In genomic region chr11:58928082-58928574, GRCh38 we compare ENCODE assay signal across 12 cellular contexts. TPM values are rescaled to one million over a fixed set of nuclear protein-coding genes. Genes with fewer than 3 reads are reported as not detected.
DNase-seq lines count a peak whose midpoint lies in the region; FAIRE-seq and TF ChIP-seq lines count a peak whose summit lies in the region.
"Had no signal": no experiment of that assay in that cellular context is flagged by ENCODE, and none has a peak within 500 bp of the region (broad histone marks: within the 10 kb centered on the region; RNA-seq: fewer than 3 reads in every experiment).

No MANE protein-coding gene starts in this region.

- H3K27ac ChIP-seq in kidney (ENCODE audit: low read depth in 2 of 2, low read length in 2 of 2) (peak overlapping the region; percentile 80 to 87), small intestine (ENCODE audit: low read depth in 1 of 2, low read length in 1 of 2) (peak overlapping the region in 1 of 2 donors; percentile 27)
- H3K27ac ChIP-seq: A549 had no signal

- TF ChIP-seq CTCF in kidney (IDR thresholded peaks at IDR 0.05; ENCODE audit: borderline replicate concordance, extremely low read depth, insufficient read depth) = no peak

- no peaks in the 10 kb centered on the region for H3K9me3 Mint-ChIP-seq in T-helper 2 cell treated with Interferon-gamma antibody and Interleukin-4, amounts not matched to agents 5 μg/mL and 100 μg/mL, for 36 hours

- H3K36me3 ChIP-seq in adipocyte (ENCODE audit: control insufficient read depth, insufficient read depth, low read length, severe bottlenecking) (no peaks in the 10 kb centered on the region), kidney (ENCODE audit: control insufficient read depth in 1 of 2, insufficient read depth in 2 of 2, low read length in 2 of 2) (no peaks in the 10 kb centered on the region), small intestine (ENCODE audit: control insufficient read depth in 2 of 2, insufficient read depth in 2 of 2, low read length in 2 of 2) (no peaks in the 10 kb centered on the region)
- H3K36me3 ChIP-seq: HAP-1 had no signal

- H3K27me3 Mint-ChIP-seq in T-helper 2 cell treated with Interferon-gamma antibody and Interleukin-4, amounts not matched to agents 5 μg/mL and 100 μg/mL, for 36 hours (ENCODE audit: low read depth) = peaks cover 17% of the 10 kb centered on the region

- no peak overlapping the region for H3K9ac ChIP-seq in adipocyte (ENCODE audit: low read length)
- H3K9ac ChIP-seq in kidney (ENCODE audit: low read length in 2 of 2) = peak overlapping the region in 1 of 2 donors; percentile 78

- DNase-seq in NCI-H82 (lab: John Stamatoyannopoulos, UW) (peak; percentile 42), NCI-H82 treated with DMSO at 0.1 percent for 48 hours (lab: John Stamatoyannopoulos, UW; ENCODE audit: unreplicated experiment) (no peak), adipocyte (ENCODE audit: low read depth) (no peak), kidney (no peak), small intestine (peak; percentile 43), SW480 (ENCODE audit: low spot score) (no peak)
- DNase-seq in activated CD8-positive, alpha-beta memory T cell treated with anti-CD3 and anti-CD28 coated beads for 24 hours = no peak
- no peak for DNase-seq in T-helper 2 cell treated with Interferon-gamma antibody and Interleukin-4, amounts not matched to agents 5 μg/mL and 100 μg/mL, for 36 hours (ENCODE audit: low spot score)
- DNase-seq: stimulated activated CD4-positive, alpha-beta T cell treated with anti-CD3 and anti-CD28 coated beads, Interleukin-1b, Interleukin-23, amount 100 ng/mL, for 48 hours had no signal

- no peak overlapping the region for H3K4me3 Mint-ChIP-seq in T-helper 2 cell treated with Interferon-gamma antibody and Interleukin-4, amounts not matched to agents 5 μg/mL and 100 μg/mL, for 36 hours

- H3K4me3 ChIP-seq in adipocyte (ENCODE audit: low read length) (peak overlapping the region; percentile 60), kidney (ENCODE audit: low read length in 2 of 2) (peak overlapping the region; percentile 74 to 78), small intestine (ENCODE audit: low read depth in 1 of 2, low read length in 2 of 2) (no peak overlapping the region)
- H3K4me3 ChIP-seq: A549, HAP-1 had no signal

- H3K4me1 Mint-ChIP-seq in T-helper 2 cell treated with Interferon-gamma antibody and Interleukin-4, amounts not matched to agents 5 μg/mL and 100 μg/mL, for 36 hours (ENCODE audit: low read depth) = peaks cover 4% of the 10 kb centered on the region

- H3K4me1 ChIP-seq in adipocyte (ENCODE audit: control insufficient read depth, insufficient read depth, low read length) (peaks cover 27% of the 10 kb centered on the region), kidney (ENCODE audit: control insufficient read depth in 1 of 2, insufficient read depth in 1 of 2, low read depth in 1 of 2, low read length in 2 of 2) (peaks cover 10 to 14% of the 10 kb centered on the region in 2 donors), small intestine (ENCODE audit: control insufficient read depth in 2 of 2, insufficient read depth in 1 of 2, low read depth in 1 of 2, low read length in 1 of 2) (peaks cover 3 to 6% of the 10 kb centered on the region in 2 donors)
- H3K4me1 ChIP-seq: HAP-1 had no signal

- H3K9me3 ChIP-seq in adipocyte (ENCODE audit: control insufficient read depth, low read length) (no peaks in the 10 kb centered on the region), kidney (ENCODE audit: control insufficient read depth in 1 of 2, low read length in 2 of 2) (no peaks in the 10 kb centered on the region), small intestine (ENCODE audit: control insufficient read depth, low read depth) (no peaks in the 10 kb centered on the region)
- H3K9me3 ChIP-seq: A549, HAP-1 had no signal

- intact Hi-C loops in kidney (cut with DNase I) = no loop called here

- H3K36me3 Mint-ChIP-seq in T-helper 2 cell treated with Interferon-gamma antibody and Interleukin-4, amounts not matched to agents 5 μg/mL and 100 μg/mL, for 36 hours (ENCODE audit: low read depth) = no peaks in the 10 kb centered on the region

- FAIRE-seq in kidney (lab: Jason Lieb, UNC) (no peak), small intestine (lab: Jason Lieb, UNC) (no peak)
- FAIRE-seq: A549, G401.6 had no signal

- WGBS in small intestine, 3 donors = 15 to 38% (median 16%) methylated on average over 6 of the region's 6 CpGs

- H3K27me3 ChIP-seq in adipocyte (replicated peaks; ENCODE audit: control insufficient read depth, insufficient read depth, low read length) = no peaks in the 10 kb centered on the region
- H3K27me3 ChIP-seq in small intestine (ENCODE audit: control insufficient read depth in 2 of 2, insufficient read depth in 2 of 2, low read length in 2 of 2) = no peaks in the 10 kb centered on the region

- no peak overlapping the region for H3K27ac Mint-ChIP-seq in T-helper 2 cell treated with Interferon-gamma antibody and Interleukin-4, amounts not matched to agents 5 μg/mL and 100 μg/mL, for 36 hours

RNA-seq across cellular contexts. Expression of gene GLYATL1, which starts 11.2 kb away (rescaled TPM):
- 15.7 TPM for total RNA-seq in kidney
- polyA plus RNA-seq in kidney (ENCODE audit: insufficient read depth, low read depth, low replicate concordance) (199 TPM), small intestine (under 1 TPM in 2 of 3 donors, not detected in 1; 0.67 to 0.76 TPM)

Comparison
In these comparisons a context has a peak if more than half of its experiments do, and no peak if none do; other contexts are left out.
1. DNase-seq: peak in NCI-H82 (single experiment) and small intestine (single experiment); none in NCI-H82 treated with DMSO at 0.1 percent for 48 hours (single experiment), adipocyte (single experiment), kidney (single experiment), activated CD8-positive, alpha-beta memory T cell treated with anti-CD3 and anti-CD28 coated beads for 24 hours (single experiment), T-helper 2 cell treated with Interferon-gamma antibody and Interleukin-4, amounts not matched to agents 5 μg/mL and 100 μg/mL, for 36 hours (single experiment) and SW480 (single experiment).
2. H3K4me3 ChIP-seq: peak in adipocyte (single experiment) and kidney (2 of 2); none in small intestine (0 of 2).
3. RNA of gene GLYATL1, which starts 11.2 kb away (polyA plus RNA-seq): 199 TPM in kidney (single experiment); 0.67 to 0.76 TPM in small intestine; every median in the first group is over 100 times any median in the second.